ENCODE assay signal across 25 cellular contexts in the genomic region with DNA sequence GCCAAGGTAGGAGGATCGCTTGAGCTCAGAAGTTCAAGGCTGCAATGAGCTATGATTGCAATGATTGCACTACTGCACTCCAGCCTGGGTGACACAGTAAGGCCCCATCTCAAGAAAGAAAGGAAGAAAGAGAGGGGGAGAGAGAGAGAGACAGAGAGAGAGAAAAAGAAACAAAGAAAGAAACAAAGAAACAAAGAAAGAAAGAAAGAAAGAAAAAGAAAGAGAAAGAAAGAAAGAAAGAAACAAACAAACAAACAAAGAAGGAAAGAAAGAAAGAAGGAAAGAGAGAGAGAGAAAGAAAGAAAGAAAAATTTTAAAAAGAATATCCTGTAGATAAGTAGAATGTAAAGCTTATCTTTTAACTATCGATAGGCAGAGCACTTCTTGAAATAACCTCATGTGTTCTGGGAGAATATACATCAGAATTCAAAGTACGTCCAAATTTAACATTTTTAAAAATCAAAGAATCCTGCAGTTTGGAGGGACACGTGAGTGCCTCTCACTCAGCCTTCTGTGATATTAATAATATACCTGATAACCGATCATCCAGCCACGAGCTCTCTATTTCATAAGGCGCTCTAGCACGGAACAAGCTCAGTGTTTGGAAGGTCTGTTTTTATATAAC. TPM values are rescaled to one million over a fixed set of nuclear protein-coding genes. Genes with fewer than 3 reads are reported as not detected.
A peak's percentile ranks its signal among the peaks of the same experiment; 100 is the strongest.
DNase-seq lines count a peak whose midpoint lies in the region; ATAC-seq, FAIRE-seq and TF ChIP-seq lines count a peak whose summit lies in the region.
"Had no signal": no experiment of that assay in that cellular context is flagged by ENCODE, and none has a peak within 500 bp of the region (broad histone marks: within the 10 kb centered on the region; RNA-seq: fewer than 3 reads in every experiment).

No MANE protein-coding gene starts in this region.

- FAIRE-seq in kidney (lab: Jason Lieb, UNC), result no peak
- FAIRE-seq: A549, G401.6, keratinocyte had no signal

- TF ChIP-seq POLR2A in thyroid gland (IDR thresholded peaks at IDR 0.05), result no peak

- H4K20me1 ChIP-seq in osteoblast (ENCODE audit: insufficient read depth, low read length), result no peaks in the 10 kb centered on the region

- no peaks in the 10 kb centered on the region for H3K27me3 ChIP-seq in ACC112 (ENCODE audit: insufficient read depth, low read length)
- no peaks in the 10 kb centered on the region for H3K27me3 ChIP-seq in HUES6 (ENCODE audit: control insufficient read depth, insufficient read depth, low read length)
- no peaks in the 10 kb centered on the region for H3K27me3 ChIP-seq in brain microvascular endothelial cell (replicated peaks)
- H3K27me3 ChIP-seq in osteoblast (ENCODE audit: insufficient read depth, low read length), result peaks cover under 1% of the 10 kb centered on the region
- H3K27me3 ChIP-seq in thyroid gland, result no peaks in the 10 kb centered on the region
- H3K27me3 ChIP-seq: sigmoid colon had no signal

- DNase-seq in brain microvascular endothelial cell (no peak), osteoblast (ENCODE audit: insufficient read length, low spot score, missing footprints) (no peak), kidney (no peak), Ammon's horn (ENCODE audit: low spot score) (no peak), thyroid gland (no peak)
- DNase-seq: activated CD4-positive, alpha-beta T cell treated with anti-CD3 and anti-CD28 coated beads, Interleukin-2, amount 10 ng/mL, durations not matched to agents 24 days and 14 days; activated naive CD4-positive, alpha-beta T cell treated with Interleukin-2 at 50 U/mL for 16 hours; activated T-cell treated with anti-CD3 and anti-CD28 coated beads, Interleukin-2, amount 50 U/mL, for 24 hours; COR-L47; NCI-H1436 treated with DMSO at 0.1 percent for 48 hours; NCI-H2107; sigmoid colon; stimulated activated CD4-positive, alpha-beta T cell treated with anti-CD3 and anti-CD28 coated beads, Interleukin-15, amount 100 ng/mL, for 24 hours; stimulated activated naive CD4-positive, alpha-beta T cell treated with Interleukin-2 at 50 U/mL for 16 hours had no signal

- H3K4me2 ChIP-seq in osteoblast (ENCODE audit: insufficient read depth, low read length), result peak overlapping the region; percentile 37
- H3K4me2 ChIP-seq: A549, KMS-11 had no signal

- TF ChIP-seq CTCF in brain microvascular endothelial cell (IDR thresholded peaks at IDR 0.05; ENCODE audit: low read depth, low read length, missing control alignments) (no peak), osteoblast (IDR thresholded peaks at IDR 0.05; ENCODE audit: extremely low read depth, low read depth, low read length) (no peak), kidney (IDR thresholded peaks at IDR 0.05; ENCODE audit: borderline replicate concordance, extremely low read depth, insufficient read depth) (no peak), thyroid gland (IDR thresholded peaks at IDR 0.05) (no peak)

- H3K4me3 ChIP-seq in ACC112 (ENCODE audit: low read depth, low read length) (no peak overlapping the region), HUES6 (ENCODE audit: low read depth, low read length) (no peak overlapping the region), brain microvascular endothelial cell (ENCODE audit: low read depth, low read length) (no peak overlapping the region), osteoblast (ENCODE audit: insufficient read depth, low read length) (no peak overlapping the region), kidney (ENCODE audit: low read length in 2 of 2) (no peak overlapping the region), thyroid gland (replicated peaks in 1 of 3) (no peak overlapping the region)
- H3K4me3 ChIP-seq: A549, sigmoid colon, thoracic aorta had no signal

- no peak overlapping the region for H3K4me3 Mint-ChIP-seq in activated T-helper 17 cell treated with anti-CD3 and anti-CD28 coated beads, Interleukin-2, amount 50 U/mL, for 72 hours
- H3K4me3 Mint-ChIP-seq: activated CD4-positive, alpha-beta T cell treated with anti-CD3 and anti-CD28 coated beads, Interleukin-2, amount 10 ng/mL, durations not matched to agents 24 days and 14 days; activated T-cell treated with anti-CD3 and anti-CD28 coated beads, Interleukin-2, amount 50 U/mL, for 24 hours; brain; nephron; T-helper 2 cell treated with Interferon-gamma antibody and Interleukin-4, amounts not matched to agents 5 μg/mL and 100 μg/mL, for 36 hours had no signal

- H2AFZ ChIP-seq in ACC112 (ENCODE audit: low read length, unreplicated experiment), result peak overlapping the region; percentile 65
- peak overlapping the region; percentile 79 for H2AFZ ChIP-seq in osteoblast (ENCODE audit: low read length)

- no peaks in the 10 kb centered on the region for H3K79me2 ChIP-seq in ACC112 (ENCODE audit: control insufficient read depth, insufficient read depth, low read length, unreplicated experiment)
- H3K79me2 ChIP-seq in osteoblast (ENCODE audit: insufficient read depth, low read length), result no peaks in the 10 kb centered on the region

- H3K4me1 ChIP-seq in ACC112 (ENCODE audit: control insufficient read depth, insufficient read depth, low read length, unreplicated experiment) (no peaks in the 10 kb centered on the region), HUES6 (ENCODE audit: control insufficient read depth, insufficient read depth, low read length) (peaks cover 17% of the 10 kb centered on the region; the same call in 1 of the 2 replicates), osteoblast (ENCODE audit: insufficient read depth, low read length) (peaks cover 3% of the 10 kb centered on the region), kidney (ENCODE audit: control insufficient read depth in 1 of 2, insufficient read depth in 1 of 2, low read depth in 1 of 2, low read length in 2 of 2) (no peaks in the 10 kb centered on the region), thyroid gland (peaks cover 2 to 5% of the 10 kb centered on the region in 2 donors)
- H3K4me1 ChIP-seq: A549 had no signal

- H3K36me3 Mint-ChIP-seq in activated T-helper 17 cell treated with anti-CD3 and anti-CD28 coated beads, Interleukin-2, amount 50 U/mL, for 72 hours (ENCODE audit: low read depth), result no peaks in the 10 kb centered on the region

- no peak overlapping the region for H3K27ac Mint-ChIP-seq in activated T-helper 17 cell treated with anti-CD3 and anti-CD28 coated beads, Interleukin-2, amount 50 U/mL, for 72 hours
- H3K27ac Mint-ChIP-seq: activated CD4-positive, alpha-beta T cell treated with anti-CD3 and anti-CD28 coated beads, Interleukin-2, amount 10 ng/mL, durations not matched to agents 24 days and 14 days; activated T-cell treated with anti-CD3 and anti-CD28 coated beads, Interleukin-2, amount 50 U/mL, for 24 hours; T-helper 2 cell treated with Interferon-gamma antibody and Interleukin-4, amounts not matched to agents 5 μg/mL and 100 μg/mL, for 36 hours had no signal

- H3K4me1 Mint-ChIP-seq in activated T-helper 17 cell treated with anti-CD3 and anti-CD28 coated beads, Interleukin-2, amount 50 U/mL, for 72 hours, result no peaks in the 10 kb centered on the region
- H3K4me1 Mint-ChIP-seq: activated CD4-positive, alpha-beta T cell treated with anti-CD3 and anti-CD28 coated beads, Interleukin-2, amount 10 ng/mL, durations not matched to agents 24 days and 14 days had no signal

- H3K27ac ChIP-seq in ACC112 (ENCODE audit: low read depth, low read length) (no peak overlapping the region), HUES6 (ENCODE audit: low read depth, low read length) (peak overlapping the region; percentile 58; the same call in 1 of the 2 replicates), brain microvascular endothelial cell (peak overlapping the region; percentile 44), osteoblast (ENCODE audit: low read depth, low read length) (peak overlapping the region; percentile 52), kidney (ENCODE audit: low read depth in 2 of 2, low read length in 2 of 2) (no peak overlapping the region), thyroid gland (no peak overlapping the region)
- H3K27ac ChIP-seq: A549, KMS-11, thoracic aorta had no signal

- no peaks in the 10 kb centered on the region for H3K9me3 Mint-ChIP-seq in activated T-helper 17 cell treated with anti-CD3 and anti-CD28 coated beads, Interleukin-2, amount 50 U/mL, for 72 hours
- H3K9me3 Mint-ChIP-seq: T-helper 2 cell treated with Interferon-gamma antibody and Interleukin-4, amounts not matched to agents 5 μg/mL and 100 μg/mL, for 36 hours had no signal

- peaks cover 8% of the 10 kb centered on the region for H3K27me3 Mint-ChIP-seq in activated T-helper 17 cell treated with anti-CD3 and anti-CD28 coated beads, Interleukin-2, amount 50 U/mL, for 72 hours

- 83 to 86% methylated on average over 8 of the region's 8 CpGs for WGBS in thyroid gland, 2 donors

- in situ Hi-C loops in brain microvascular endothelial cell (cut with HindIII; ENCODE audit: low pct_ligation_motif_present, low sequenced_read_pairs), result no loop called here

- H3K9me3 ChIP-seq in HUES6 (ENCODE audit: control insufficient read depth, insufficient read depth, low read depth, low read length) (peaks cover 5% of the 10 kb centered on the region; the same call in 1 of the 2 replicates), osteoblast (ENCODE audit: low read depth, low read length) (no peaks in the 10 kb centered on the region), kidney (ENCODE audit: control insufficient read depth in 1 of 2, low read length in 2 of 2) (no peaks in the 10 kb centered on the region), thyroid gland (no peaks in the 10 kb centered on the region)
- H3K9me3 ChIP-seq: A549, thoracic aorta had no signal

- no peaks in the 10 kb centered on the region for H3K36me3 ChIP-seq in ACC112 (ENCODE audit: insufficient read depth, low read length)
- H3K36me3 ChIP-seq in HUES6 (ENCODE audit: control insufficient read depth, insufficient read depth, low read length), result no peaks in the 10 kb centered on the region
- no peaks in the 10 kb centered on the region for H3K36me3 ChIP-seq in brain microvascular endothelial cell (replicated peaks)
- no peaks in the 10 kb centered on the region for H3K36me3 ChIP-seq in osteoblast (ENCODE audit: insufficient read depth, low read length)
- no peaks in the 10 kb centered on the region for H3K36me3 ChIP-seq in kidney (ENCODE audit: control insufficient read depth in 1 of 2, insufficient read depth in 2 of 2, low read length in 2 of 2)
- H3K36me3 ChIP-seq in thyroid gland, result no peaks in the 10 kb centered on the region
- H3K36me3 ChIP-seq: sigmoid colon, thoracic aorta had no signal

- intact Hi-C loops in kidney (cut with DNase I) (no loop called here), thyroid gland (cut with DNase I) (no loop called here)

- ATAC-seq in activated T-helper 17 cell treated with anti-CD3 and anti-CD28 coated beads, Interleukin-2, amount 50 U/mL, for 72 hours (replicated peaks), result no peak
- ATAC-seq: A549 had no signal

- H3K9ac ChIP-seq in HUES6 (ENCODE audit: low read length) (no peak overlapping the region), kidney (ENCODE audit: low read length in 2 of 2) (no peak overlapping the region)
- H3K9ac ChIP-seq: KMS-11 had no signal

RNA-seq across cellular contexts. Expression of gene MYLK4, which starts 25.2 kb away (rescaled TPM):
- 0.36 and 0.88 TPM in 2 replicates for total RNA-seq in osteoblast
- 1.3 TPM for total RNA-seq in kidney
- polyA plus RNA-seq in kidney (ENCODE audit: insufficient read depth, low read depth, low replicate concordance), result 1.1 TPM
- total RNA-seq in thyroid gland, result 1 to 10 TPM in 3 of 4 donors, under 1 TPM in 1; 0.94 to 1.8 (median 1.1) TPM
- under 1 TPM; 0.21 to 0.28 TPM for total RNA-seq in activated T-helper 17 cell treated with anti-CD3 and anti-CD28 coated beads, Interleukin-2, amount 50 U/mL, for 72 hours

RNA-seq across cellular contexts. Expression of gene WRNIP1, which starts 39.7 kb away (rescaled TPM):
- 25.3 and 26.5 TPM in 2 replicates for total RNA-seq in osteoblast
- total RNA-seq in kidney, result 38.0 TPM
- polyA plus RNA-seq in kidney (ENCODE audit: insufficient read depth, low read depth, low replicate concordance), result 46.3 TPM
- total RNA-seq in thyroid gland, result 10 to 100 TPM; 70.6 to 99.9 (median 84.1) TPM
- total RNA-seq in activated T-helper 17 cell treated with anti-CD3 and anti-CD28 coated beads, Interleukin-2, amount 50 U/mL, for 72 hours, result 10 to 100 TPM; 30.4 to 48.5 TPM

Comparison
In these comparisons a context has a peak if more than half of its experiments do, and no peak if none do; other contexts are left out.
1. H3K27ac ChIP-seq: peak in HUES6 (single experiment), brain microvascular endothelial cell (single experiment) and osteoblast (single experiment); none in ACC112 (single experiment), kidney (0 of 2) and thyroid gland (0 of 3).